In genomic region chr9:68584110-68585033, GRCh38 we compare ENCODE assay signal across 9 cellular contexts. TPM values are rescaled to one million over a fixed set of nuclear protein-coding genes. Genes with fewer than 3 reads are reported as not detected.
DNase-seq lines count a peak whose midpoint lies in the region; ATAC-seq lines count a peak whose summit lies in the region.
"Had no signal": no experiment of that assay in that cellular context is flagged by ENCODE, and none has a peak within 500 bp of the region (broad histone marks: within the 10 kb centered on the region; RNA-seq: fewer than 3 reads in every experiment).

No MANE protein-coding gene starts in this region.

- H3K36me3 ChIP-seq in CD4-positive, alpha-beta memory T cell (ENCODE audit: insufficient read depth, low read length) = no peaks in the 10 kb centered on the region

- intact Hi-C loops in CD4-positive, alpha-beta memory T cell (cut with micrococcal nuclease) = loop anchor here (1.0 to 10.0 kb wide), 5 partner anchors 198 to 610 kb away; a partner anchor contains a TSS

- ATAC-seq in GM19397 (IDR thresholded peaks at IDR 0.05; ENCODE audit: unreplicated experiment) (peak; percentile 79), HG03520 (IDR thresholded peaks at IDR 0.05; ENCODE audit: unreplicated experiment) (peak; percentile 92)

- CTCF ChIA-PET in CD4-positive, alpha-beta memory T cell (lab: Charles Lee; ENCODE audit: partially characterized antibody) = interaction anchor here (0.9 to 5.1 kb wide), 21 partner anchors 10 to 609 kb away, joined by 3 to 60 read pairs (median 4); partner anchors contain the start of gene FXN

- H3K4me1 Mint-ChIP-seq in CD4-positive, alpha-beta memory T cell = peaks cover 0 to 3% (median 0%) of the 10 kb centered on the region in 4 donors

- POLR2A ChIA-PET in CD4-positive, alpha-beta memory T cell (lab: Charles Lee; ENCODE audit: partially characterized antibody) = no interaction called here

- H3K27me3 Mint-ChIP-seq in CD4-positive, alpha-beta memory T cell = peaks cover 0 to 4% of the 10 kb centered on the region in 2 donors

- no peak overlapping the region for H3K4me3 ChIP-seq in CD4-positive, alpha-beta memory T cell (ENCODE audit: low read length in 2 of 2)

- H3K27me3 ChIP-seq in CD4-positive, alpha-beta memory T cell (ENCODE audit: insufficient read depth, low read length) = no peaks in the 10 kb centered on the region

- no peak overlapping the region for H3K4me3 Mint-ChIP-seq in CD4-positive, alpha-beta memory T cell
- H3K4me3 Mint-ChIP-seq: activated naive CD8-positive, alpha-beta T cell had no signal

- no peak overlapping the region for H3K27ac ChIP-seq in CD4-positive, alpha-beta memory T cell (ENCODE audit: low read depth, low read length)

- H3K36me3 Mint-ChIP-seq in CD4-positive, alpha-beta memory T cell = no peaks in the 10 kb centered on the region

- no peak overlapping the region for H3K27ac Mint-ChIP-seq in CD4-positive, alpha-beta memory T cell
- H3K27ac Mint-ChIP-seq: activated naive CD8-positive, alpha-beta T cell had no signal

- peak; percentile 78 to 83 (median 82) for DNase-seq in CD4-positive, alpha-beta memory T cell
- DNase-seq in NCI-H69 (lab: John Stamatoyannopoulos, UW) (peak; percentile 92), medulla oblongata (ENCODE audit: extremely low spot score) (peak; percentile 95)
- DNase-seq in activated CD4-positive, alpha-beta T cell treated with anti-CD3 and anti-CD28 coated beads, Interleukin-2, amount 50 U/mL, for 48 hours = peak; percentile 79 to 85
- DNase-seq in effector CD4-positive, alpha-beta T cell = peak; percentile 84
- DNase-seq in stimulated activated CD8-positive, alpha-beta memory T cell treated with anti-CD3 and anti-CD28 coated beads, Interleukin-15, amount 100 ng/mL, for 24 hours (ENCODE audit: low read depth) = peak; percentile 45

- H3K9me3 Mint-ChIP-seq in CD4-positive, alpha-beta memory T cell = no peaks in the 10 kb centered on the region

- H3K4me1 ChIP-seq in CD4-positive, alpha-beta memory T cell (ENCODE audit: insufficient read depth, low read length) = no peaks in the 10 kb centered on the region

- H3K9me3 ChIP-seq in CD4-positive, alpha-beta memory T cell (ENCODE audit: control insufficient read depth in 1 of 2, low read length in 2 of 2) = no peaks in the 10 kb centered on the region

RNA-seq across cellular contexts. Expression of gene TMEM252, which starts 43.7 kb away (rescaled TPM):
- not detected for total RNA-seq in CD4-positive, alpha-beta memory T cell
- not detected for polyA plus RNA-seq in CD4-positive, alpha-beta memory T cell

Comparison
In these comparisons a context has a peak if more than half of its experiments do, and no peak if none do; other contexts are left out.
1. DNase-seq: peak in every context shown above with its lines; median percentile 95 in medulla oblongata; 92 in NCI-H69; 84 in effector CD4-positive, alpha-beta T cell; 82 in CD4-positive, alpha-beta memory T cell; 82 in activated CD4-positive, alpha-beta T cell treated with anti-CD3 and anti-CD28 coated beads, Interleukin-2, amount 50 U/mL, for 48 hours; 45 in stimulated activated CD8-positive, alpha-beta memory T cell treated with anti-CD3 and anti-CD28 coated beads, Interleukin-15, amount 100 ng/mL, for 24 hours.